In genomic region chr1:57411262-57411661, GRCh38 we compare ENCODE assay signal across 15 cellular contexts. TPM values are rescaled to one million over a fixed set of nuclear protein-coding genes. Genes with fewer than 3 reads are reported as not detected.
A peak's percentile ranks its signal among the peaks of the same experiment; 100 is the strongest.
DNase-seq lines count a peak whose midpoint lies in the region; ATAC-seq, FAIRE-seq and TF ChIP-seq lines count a peak whose summit lies in the region.
"Had no signal": no experiment of that assay in that cellular context is flagged by ENCODE, and none has a peak within 500 bp of the region (broad histone marks: within the 10 kb centered on the region; RNA-seq: fewer than 3 reads in every experiment).

No MANE protein-coding gene starts in this region.

- H3K4me1 Mint-ChIP-seq in effector memory CD8-positive, alpha-beta T cell (ENCODE audit: low read depth in 2 of 2), result no peaks in the 10 kb centered on the region
- no peaks in the 10 kb centered on the region for H3K4me1 Mint-ChIP-seq in activated CD4-positive, alpha-beta memory T cell treated with anti-CD3 and anti-CD28 coated beads, Interleukin-2, amount 10 ng/mL, durations not matched to agents 7 days and 5 days

- no peaks in the 10 kb centered on the region for H3K36me3 Mint-ChIP-seq in effector memory CD8-positive, alpha-beta T cell (ENCODE audit: insufficient read depth)
- H3K36me3 Mint-ChIP-seq in activated CD4-positive, alpha-beta memory T cell treated with anti-CD3 and anti-CD28 coated beads, Interleukin-2, amount 10 ng/mL, durations not matched to agents 7 days and 5 days (ENCODE audit: low read depth), result no peaks in the 10 kb centered on the region
- H3K36me3 Mint-ChIP-seq: activated naive CD8-positive, alpha-beta T cell had no signal

- no peak overlapping the region for H3K27ac Mint-ChIP-seq in effector memory CD8-positive, alpha-beta T cell
- H3K27ac Mint-ChIP-seq in activated CD4-positive, alpha-beta memory T cell treated with anti-CD3 and anti-CD28 coated beads, Interleukin-2, amount 10 ng/mL, durations not matched to agents 7 days and 5 days, result no peak overlapping the region
- H3K27ac Mint-ChIP-seq: nephron progenitor cell had no signal

- no peaks in the 10 kb centered on the region for H3K27me3 ChIP-seq in bronchial epithelial cell (ENCODE audit: control insufficient read depth, insufficient read depth, low read length)
- H3K27me3 ChIP-seq in kidney epithelial cell (ENCODE audit: control insufficient read depth, insufficient read depth, low read length), result no peaks in the 10 kb centered on the region

- POLR2A ChIA-PET in activated CD4-positive, alpha-beta memory T cell treated with anti-CD3 and anti-CD28 coated beads, Interleukin-2, amount 10 ng/mL, durations not matched to agents 7 days and 5 days (lab: Charles Lee), result no interaction called here

- CTCF ChIA-PET in activated CD4-positive, alpha-beta memory T cell treated with anti-CD3 and anti-CD28 coated beads, Interleukin-2, amount 10 ng/mL, durations not matched to agents 7 days and 5 days (lab: Charles Lee), result no interaction called here

- H3K27me3 Mint-ChIP-seq in effector memory CD8-positive, alpha-beta T cell, result peaks cover 0 to 29% of the 10 kb centered on the region in 2 donors
- H3K27me3 Mint-ChIP-seq in activated CD4-positive, alpha-beta memory T cell treated with anti-CD3 and anti-CD28 coated beads, Interleukin-2, amount 10 ng/mL, durations not matched to agents 7 days and 5 days, result no peaks in the 10 kb centered on the region

- TF ChIP-seq CTCF in bronchial epithelial cell (IDR thresholded peaks at IDR 0.05; ENCODE audit: insufficient read depth, low read length, severe bottlenecking) (no peak), kidney epithelial cell (IDR thresholded peaks at IDR 0.05; ENCODE audit: insufficient read depth, low read length, poor library complexity, severe bottlenecking) (no peak)

- peaks cover 0 to 3% of the 10 kb centered on the region in 2 donors for H3K9me3 Mint-ChIP-seq in effector memory CD8-positive, alpha-beta T cell
- no peaks in the 10 kb centered on the region for H3K9me3 Mint-ChIP-seq in activated CD4-positive, alpha-beta memory T cell treated with anti-CD3 and anti-CD28 coated beads, Interleukin-2, amount 10 ng/mL, durations not matched to agents 7 days and 5 days

- no peak for ATAC-seq in effector memory CD8-positive, alpha-beta T cell (replicated peaks)
- ATAC-seq in GM21367 (IDR thresholded peaks at IDR 0.05; ENCODE audit: unreplicated experiment) (no peak), HG03280 (IDR thresholded peaks at IDR 0.05; ENCODE audit: unreplicated experiment) (no peak)

- DNase-seq in ELR (ENCODE audit: low read depth) (peak; percentile 33), M059J (ENCODE audit: low read depth) (peak; percentile 93), bronchial epithelial cell (ENCODE audit: low read depth) (peak; percentile 28), kidney epithelial cell (ENCODE audit: low read depth) (peak; percentile 85)
- DNase-seq in effector memory CD8-positive, alpha-beta T cell, result no peak
- DNase-seq in activated CD4-positive, alpha-beta memory T cell treated with anti-CD3 and anti-CD28 coated beads, Interleukin-2, amount 10 ng/mL, durations not matched to agents 7 days and 5 days, result no peak
- DNase-seq: foreskin melanocyte, MV-4-11, NCI-H2171 treated with DMSO at 0.1 percent for 48 hours, nephron progenitor cell, small intestine had no signal

- no peak overlapping the region for H3K4me3 Mint-ChIP-seq in effector memory CD8-positive, alpha-beta T cell
- no peak overlapping the region for H3K4me3 Mint-ChIP-seq in activated CD4-positive, alpha-beta memory T cell treated with anti-CD3 and anti-CD28 coated beads, Interleukin-2, amount 10 ng/mL, durations not matched to agents 7 days and 5 days
- H3K4me3 Mint-ChIP-seq: activated naive CD8-positive, alpha-beta T cell; nephron progenitor cell had no signal

- FAIRE-seq in bronchial epithelial cell (lab: Jason Lieb, UNC), result no peak
- FAIRE-seq: small intestine had no signal

- no peak overlapping the region for H3K4me3 ChIP-seq in bronchial epithelial cell (ENCODE audit: low read depth, low read length)
- no peak overlapping the region for H3K4me3 ChIP-seq in kidney epithelial cell (ENCODE audit: low read depth, low read length)
- H3K4me3 ChIP-seq: PC-9 had no signal

- H3K36me3 ChIP-seq in bronchial epithelial cell (ENCODE audit: control insufficient read depth, insufficient read depth, low read length) (no peaks in the 10 kb centered on the region), kidney epithelial cell (ENCODE audit: control insufficient read depth, insufficient read depth, low read length) (no peaks in the 10 kb centered on the region)

RNA-seq across cellular contexts. Expression of gene DAB1, which starts 12.6 kb away (rescaled TPM):
- 0.47 and 1.0 TPM in 2 replicates for total RNA-seq in M059J (2014; rRNA removed; shearing (Covaris generic))
- 0.13 TPM in 1 of 2 replicates, not detected in the other for total RNA-seq in bronchial epithelial cell
- total RNA-seq in kidney epithelial cell, result under 0.01 and 0.25 TPM in 2 replicates
- total RNA-seq in activated CD4-positive, alpha-beta memory T cell treated with anti-CD3 and anti-CD28 coated beads, Interleukin-2, amount 10 ng/mL, durations not matched to agents 7 days and 5 days, result 1 to 10 TPM; 3.9 to 4.0 TPM
- total RNA-seq: PC-9 had no signal

Comparison
In these comparisons a context has a peak if more than half of its experiments do, and no peak if none do; other contexts are left out.
1. DNase-seq: peak in ELR (single experiment), M059J (single experiment), bronchial epithelial cell (single experiment) and kidney epithelial cell (single experiment); none in effector memory CD8-positive, alpha-beta T cell (0 of 3) and activated CD4-positive, alpha-beta memory T cell treated with anti-CD3 and anti-CD28 coated beads, Interleukin-2, amount 10 ng/mL, durations not matched to agents 7 days and 5 days (single experiment).